In genomic region chr16:1075546-1075945, GRCh38 we compare ENCODE assay signal across 24 cellular contexts. TPM values are rescaled to one million over a fixed set of nuclear protein-coding genes. Genes with fewer than 3 reads are reported as not detected.
"Had no signal": no experiment of that assay in that cellular context is flagged by ENCODE, and none has a peak within 500 bp of the region (broad histone marks: within the 10 kb centered on the region; RNA-seq: fewer than 3 reads in every experiment).

No MANE protein-coding gene starts in this region.

- H3K9me3 ChIP-seq: gastrocnemius medialis, heart left ventricle, left ventricle myocardium inferior, tibial nerve, vagina had no signal

- H3K27me3 ChIP-seq: vagina had no signal

- DNase-seq: activated CD4-positive, alpha-beta T cell treated with anti-CD3 and anti-CD28 coated beads for 36 hours; activated CD4-positive, alpha-beta T cell treated with anti-CD3 and anti-CD28 coated beads, Interleukin-2, amount 50 U/mL, for 48 hours; activated T-cell treated with anti-CD3 and anti-CD28 coated beads for 4 hours; effector CD8-positive, alpha-beta T cell; gastrocnemius medialis; heart left ventricle; kidney; left ventricle myocardium inferior; retina; stimulated activated CD4-positive, alpha-beta T cell treated with anti-CD3 and anti-CD28 coated beads, Interleukin-12 subunit alpha, Interleukin-12 subunit beta, amount 100 ng/mL, for 4 hours; stimulated activated CD4-positive, alpha-beta T cell treated with anti-CD3 and anti-CD28 coated beads, Interleukin-2, amount 100 ng/mL, for 24 hours; stimulated activated naive CD8-positive, alpha-beta T cell treated with anti-CD3 and anti-CD28 coated beads, Interleukin-15, Interleukin-2, amounts not matched to agents 100 U/mL and 50 U/mL, for 24 hours; substantia nigra had no signal

- ATAC-seq: activated CD4-positive, alpha-beta T cell treated with anti-CD3 and anti-CD28 coated beads for 36 hours; esophagus mucosa; gastrocnemius medialis; heart left ventricle; stimulated activated naive CD8-positive, alpha-beta T cell treated with anti-CD3 and anti-CD28 coated beads, Interleukin-15, Interleukin-2, amounts not matched to agents 100 U/mL and 50 U/mL, for 24 hours; WTC11 had no signal

- H3K36me3 ChIP-seq: gastrocnemius medialis, heart left ventricle, left ventricle myocardium inferior, tibial nerve, vagina had no signal

- H3K27ac ChIP-seq: gastrocnemius medialis, heart left ventricle, tibial nerve, vagina had no signal

- H3K4me3 ChIP-seq: gastrocnemius medialis, heart left ventricle, tibial nerve, vagina had no signal

- H3K4me1 ChIP-seq: gastrocnemius medialis, tibial nerve had no signal

- FAIRE-seq: kidney, TTC549 had no signal

RNA-seq across cellular contexts. Expression of gene SSTR5, which starts 3.0 kb away (rescaled TPM):
- total RNA-seq: activated CD4-positive, alpha-beta T cell treated with anti-CD3 and anti-CD28 coated beads for 36 hours; activated T-helper 1 cell treated with anti-CD3 and anti-CD28 coated beads, Interleukin-12 subunit alpha, Interleukin-12 subunit beta, Interleukin-2, Interleukin-4 antibody, amounts not matched to agents 30 ng/mL and 10 ng/mL and 1 ng/mL, durations not matched to agents 14 hours and 24 hours and 36 hours; chondrocyte; esophagus mucosa; posterior vena cava; tibial nerve had no signal
- polyA plus RNA-seq: neural cell had no signal

RNA-seq across cellular contexts. Expression of gene C1QTNF8, which starts 20.5 kb away (rescaled TPM):
- total RNA-seq: activated CD4-positive, alpha-beta T cell treated with anti-CD3 and anti-CD28 coated beads for 36 hours; activated T-helper 1 cell treated with anti-CD3 and anti-CD28 coated beads, Interleukin-12 subunit alpha, Interleukin-12 subunit beta, Interleukin-2, Interleukin-4 antibody, amounts not matched to agents 30 ng/mL and 10 ng/mL and 1 ng/mL, durations not matched to agents 14 hours and 24 hours and 36 hours; chondrocyte; esophagus mucosa; gastrocnemius medialis; heart left ventricle; kidney; left ventricle myocardium inferior; myocyte; omental fat pad; posterior vena cava; tibial nerve; vagina had no signal
- polyA plus RNA-seq: heart left ventricle had no signal
